In the genomic region with DNA sequence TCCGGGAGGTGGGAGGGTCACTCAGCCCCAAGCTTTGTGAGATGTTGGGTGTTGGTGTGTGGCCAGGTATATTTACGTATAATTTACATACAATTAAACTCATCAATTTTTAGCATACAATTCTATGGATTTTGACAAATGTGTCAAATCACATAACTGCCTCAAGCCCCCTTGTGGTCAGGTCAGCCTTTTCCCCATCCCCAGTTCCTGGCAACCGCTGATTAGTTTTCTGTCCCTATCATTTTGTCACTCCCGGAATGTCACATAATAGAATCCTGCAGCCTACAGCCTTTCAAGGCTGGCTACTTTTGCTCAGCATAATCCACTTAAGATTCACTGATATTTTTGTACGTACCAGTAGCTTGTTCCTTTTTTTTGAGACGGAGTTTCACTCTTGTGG, we compare ENCODE assay signal across 14 cellular contexts. TPM values are rescaled to one million over a fixed set of nuclear protein-coding genes. Genes with fewer than 3 reads are reported as not detected.
DNase-seq lines count a peak whose midpoint lies in the region; ATAC-seq and TF ChIP-seq lines count a peak whose summit lies in the region.
"Had no signal": no experiment of that assay in that cellular context is flagged by ENCODE, and none has a peak within 500 bp of the region (broad histone marks: within the 10 kb centered on the region; RNA-seq: fewer than 3 reads in every experiment).

No MANE protein-coding gene starts in this region.

- no peaks in the 10 kb centered on the region for H4K20me1 ChIP-seq in neural progenitor cell (ENCODE audit: low read depth)

- H3K9me3 ChIP-seq in neural progenitor cell (ENCODE audit: low read depth), result peaks cover 7% of the 10 kb centered on the region
- H3K9me3 ChIP-seq in esophagus muscularis mucosa, result peaks cover 0 to 24% (median 17%) of the 10 kb centered on the region in 4 donors
- H3K9me3 ChIP-seq in aorta (ENCODE audit: control insufficient read depth, low read length), result peaks cover 5% of the 10 kb centered on the region

- H3K27me3 ChIP-seq in neural progenitor cell (no peaks in the 10 kb centered on the region), esophagus muscularis mucosa (peaks cover 0 to 10% (median 0%) of the 10 kb centered on the region in 4 donors), aorta (ENCODE audit: control insufficient read depth in 1 of 2, insufficient read depth in 2 of 2, low read length in 1 of 2) (no peaks in the 10 kb centered on the region)

- H3K4me1 ChIP-seq in neural progenitor cell (no peaks in the 10 kb centered on the region), esophagus muscularis mucosa (peaks cover 0 to 8% (median 0%) of the 10 kb centered on the region in 4 donors), aorta (ENCODE audit: control insufficient read depth in 1 of 2, insufficient read depth in 2 of 2, low read length in 2 of 2) (no peaks in the 10 kb centered on the region)

- DNase-seq in GM13977 (ENCODE audit: low spot score) (no peak), NOMO-1 (lab: John Stamatoyannopoulos, UW; ENCODE audit: unreplicated experiment in 2 of 2) (peak; percentile 47 to 59), neural progenitor cell (ENCODE audit: low spot score) (peak; percentile 43), esophagus muscularis mucosa (ENCODE audit: extremely low spot score) (no peak), aorta (no peak)
- no peak for DNase-seq in central memory CD8-positive, alpha-beta T cell (ENCODE audit: low spot score in 2 of 2)
- DNase-seq in stimulated activated naive CD4-positive, alpha-beta T cell (lab: John Stamatoyannopoulos, UW), result no peak
- DNase-seq: activated CD4-positive, alpha-beta T cell treated with anti-CD3 and anti-CD28 coated beads, Interleukin-2, amount 50 U/mL, for 1 hour; effector memory CD4-positive, alpha-beta T cell; head of caudate nucleus; KG1; left colon; NCI-H2081 treated with DMSO at 0.1 percent for 48 hours; T-helper 1 cell had no signal

- no peak for TF ChIP-seq POLR2A in esophagus muscularis mucosa (IDR thresholded peaks at IDR 0.05; ENCODE audit: low read depth)

- intact Hi-C loops in esophagus muscularis mucosa (cut with DNase I), result no loop called here
- intact Hi-C loops in aorta (cut with DNase I), result no loop called here

- no peak overlapping the region for H3K27ac ChIP-seq in neural progenitor cell
- H3K27ac ChIP-seq in esophagus muscularis mucosa (replicated peaks in 1 of 4), result no peak overlapping the region
- no peak overlapping the region for H3K27ac ChIP-seq in aorta (ENCODE audit: low read depth in 1 of 2, low read length in 2 of 2)

- TF ChIP-seq EP300 in esophagus muscularis mucosa (IDR thresholded peaks at IDR 0.05), result no peak

- no peaks in the 10 kb centered on the region for H3K36me3 ChIP-seq in neural progenitor cell
- H3K36me3 ChIP-seq in esophagus muscularis mucosa, result no peaks in the 10 kb centered on the region
- H3K36me3 ChIP-seq in aorta (ENCODE audit: control insufficient read depth in 1 of 2, insufficient read depth in 2 of 2, low read length in 1 of 2), result no peaks in the 10 kb centered on the region

- ATAC-seq in central memory CD8-positive, alpha-beta T cell (replicated peaks; ENCODE audit: extremely low read depth, poor library complexity, severe bottlenecking), result no peak
- no peak for ATAC-seq in aorta (ENCODE audit: low FRiP score)
- ATAC-seq: left colon had no signal

- no peaks in the 10 kb centered on the region for H3K79me2 ChIP-seq in neural progenitor cell (ENCODE audit: low read depth)

- H3K4me2 ChIP-seq in neural progenitor cell, result no peak overlapping the region

- no peak overlapping the region for H3K9ac ChIP-seq in neural progenitor cell

- peaks cover 6% of the 10 kb centered on the region for H3F3A ChIP-seq in neural progenitor cell (ENCODE audit: low read depth)

- no peaks in the 10 kb centered on the region for H3K27me3 Mint-ChIP-seq in central memory CD8-positive, alpha-beta T cell
- peaks cover 12% of the 10 kb centered on the region for H3K27me3 Mint-ChIP-seq in neural progenitor cell (ENCODE audit: insufficient read depth, low read depth)

- WGBS in esophagus muscularis mucosa, result 88% methylated on average over 6 of the region's 6 CpGs
- WGBS in aorta, 2 donors, result 89% methylated on average over 6 of the region's 6 CpGs

- TF ChIP-seq CTCF in GM13977 (IDR thresholded peaks at IDR 0.05; ENCODE audit: extremely low read depth, insufficient read depth, missing control alignments) (peak; percentile 5), neural progenitor cell (IDR thresholded peaks at IDR 0.05) (peak; percentile 55), esophagus muscularis mucosa (IDR thresholded peaks at IDR 0.05) (no peak)

- no peak overlapping the region for H3K4me3 Mint-ChIP-seq in central memory CD8-positive, alpha-beta T cell
- no peak overlapping the region for H3K4me3 Mint-ChIP-seq in neural progenitor cell

- peaks cover 15% of the 10 kb centered on the region for H3K4me1 Mint-ChIP-seq in central memory CD8-positive, alpha-beta T cell
- H3K4me1 Mint-ChIP-seq in neural progenitor cell, result peaks cover 44% of the 10 kb centered on the region

- peak overlapping the region; percentile 86 for H3K27ac Mint-ChIP-seq in central memory CD8-positive, alpha-beta T cell (ENCODE audit: low read depth)
- peak overlapping the region; percentile 12 for H3K27ac Mint-ChIP-seq in neural progenitor cell

- H3K4me3 ChIP-seq in neural progenitor cell (no peak overlapping the region), esophagus muscularis mucosa (no peak overlapping the region), aorta (ENCODE audit: low read length in 2 of 2) (no peak overlapping the region)

- H3K9me3 Mint-ChIP-seq in central memory CD8-positive, alpha-beta T cell, result peaks cover 10% of the 10 kb centered on the region
- peaks cover 23% of the 10 kb centered on the region for H3K9me3 Mint-ChIP-seq in neural progenitor cell

- peaks cover 6% of the 10 kb centered on the region for H3K36me3 Mint-ChIP-seq in central memory CD8-positive, alpha-beta T cell (ENCODE audit: insufficient read depth)
- H3K36me3 Mint-ChIP-seq in neural progenitor cell, result peaks cover 2% of the 10 kb centered on the region

- in situ Hi-C loops in GM13977 (cut with MboI; ENCODE audit: low pct_unique_long_range_greater_than_20kb, low sequenced_read_pairs, unreplicated experiment), result no loop called here

- H2AFZ ChIP-seq in neural progenitor cell (replicated peaks), result no peak overlapping the region

RNA-seq across cellular contexts. Expression of a gene that starts 19.4 kb away (rescaled TPM):
- total RNA-seq in neural progenitor cell (ENCODE audit: low replicate concordance) (18.0 and 27.4 TPM in 2 replicates), esophagus muscularis mucosa (10 to 100 TPM; 18.7 to 41.3 (median 28.3) TPM), aorta (10 to 100 TPM; 23.9 to 35.8 TPM)
- 1 to 10 TPM; 2.0 to 7.0 TPM for polyA plus RNA-seq in aorta

Comparison
In these comparisons a context has a peak if more than half of its experiments do, and no peak if none do; other contexts are left out.
1. DNase-seq: peak in NOMO-1 (2 of 2) and neural progenitor cell (single experiment); none in GM13977 (single experiment), central memory CD8-positive, alpha-beta T cell (0 of 2), esophagus muscularis mucosa (single experiment), stimulated activated naive CD4-positive, alpha-beta T cell (0 of 6) and aorta (0 of 2).
2. CTCF ChIP-seq: peak in GM13977 (single experiment) and neural progenitor cell (single experiment); none in esophagus muscularis mucosa (0 of 3).